Comparison of ENCODE assay signal across 22 cellular contexts in genomic region chr13:30700364-30700763, GRCh38.
"Had no signal": no experiment of that assay in that cellular context is flagged by ENCODE, and none has a peak within 500 bp of the region (broad histone marks: within the 10 kb centered on the region; RNA-seq: fewer than 3 reads in every experiment).

No MANE protein-coding gene starts in this region.

- H3K9me3 ChIP-seq: breast epithelium, gastrocnemius medialis, heart left ventricle, left ventricle myocardium inferior, tibial nerve had no signal

- H3K36me3 ChIP-seq: breast epithelium, gastrocnemius medialis, heart left ventricle, left ventricle myocardium inferior, tibial nerve had no signal

- H3K9me3 Mint-ChIP-seq: activated B cell treated with CpG ODN at 0.5 μM for 24 hours; activated CD4-positive, alpha-beta T cell treated with anti-CD3 and anti-CD28 coated beads, Interleukin-2, amount 10 ng/mL, durations not matched to agents 24 days and 14 days; activated CD8-positive, alpha-beta T cell treated with anti-CD3 and anti-CD28 coated beads for 36 hours; activated T-helper 2 cell treated with anti-CD3 and anti-CD28 coated beads, Interferon-gamma antibody, Interleukin-2, Interleukin-4, amounts not matched to agents 10 μg/mL and 5 μg/mL and 100 μg/mL, durations not matched to agents 14 hours and 24 hours and 36 hours; immature natural killer cell had no signal

- H3K27me3 Mint-ChIP-seq: activated B cell treated with CpG ODN at 0.5 μM for 24 hours had no signal

- H3K4me1 ChIP-seq: breast epithelium had no signal

- H3K4me3 Mint-ChIP-seq: activated B cell treated with CpG ODN at 0.5 μM for 24 hours; activated CD4-positive, alpha-beta T cell treated with anti-CD3 and anti-CD28 coated beads, Interleukin-2, amount 10 ng/mL, durations not matched to agents 24 days and 14 days; activated CD8-positive, alpha-beta T cell treated with anti-CD3 and anti-CD28 coated beads for 36 hours; immature natural killer cell had no signal

- H3K27me3 ChIP-seq: breast epithelium, gastrocnemius medialis, heart left ventricle, tibial nerve had no signal

- H3K27ac Mint-ChIP-seq: activated B cell treated with CpG ODN at 0.5 μM for 24 hours; activated CD4-positive, alpha-beta T cell treated with anti-CD3 and anti-CD28 coated beads, Interleukin-2, amount 10 ng/mL, durations not matched to agents 24 days and 14 days; activated CD8-positive, alpha-beta T cell treated with anti-CD3 and anti-CD28 coated beads for 36 hours; activated T-helper 2 cell treated with anti-CD3 and anti-CD28 coated beads, Interferon-gamma antibody, Interleukin-2, Interleukin-4, amounts not matched to agents 10 μg/mL and 5 μg/mL and 100 μg/mL, durations not matched to agents 14 hours and 24 hours and 36 hours; immature natural killer cell had no signal

- H3K4me3 ChIP-seq: breast epithelium, gastrocnemius medialis, heart left ventricle, left ventricle myocardium inferior, tibial nerve had no signal

- ATAC-seq: activated CD8-positive, alpha-beta T cell treated with anti-CD3 and anti-CD28 coated beads for 36 hours; esophagus mucosa; gastrocnemius medialis; heart left ventricle had no signal

- DNase-seq: activated B cell treated with CpG ODN at 0.5 μM for 24 hours; activated CD4-positive, alpha-beta T cell treated with anti-CD3 and anti-CD28 coated beads, Interleukin-2, amount 10 ng/mL, durations not matched to agents 24 days and 14 days; activated CD8-positive, alpha-beta T cell treated with anti-CD3 and anti-CD28 coated beads for 36 hours; activated naive CD4-positive, alpha-beta T cell treated with Interleukin-2 at 50 U/mL for 16 hours; activated T-cell treated with anti-CD3 and anti-CD28 coated beads, Interleukin-2, amount 50 U/mL, for 1 hour; cerebellar nuclear complex; effector CD4-positive, alpha-beta T cell; gastrocnemius medialis; heart left ventricle; immature natural killer cell; kidney glomerular epithelial cell; left ventricle myocardium inferior; mammary epithelial cell; retina; stimulated activated CD4-positive, alpha-beta T cell treated with anti-CD3 and anti-CD28 coated beads, Interleukin-12 subunit alpha, Interleukin-12 subunit beta, amount 100 ng/mL, for 4 hours; stimulated activated CD4-positive, alpha-beta T cell treated with anti-CD3 and anti-CD28 coated beads, Interleukin-1b, Interleukin-23, amount 100 ng/mL, for 48 hours; stimulated activated CD8-positive, alpha-beta memory T cell treated with anti-CD3 and anti-CD28 coated beads, Interleukin-4, amount 100 ng/mL, for 48 hours; stimulated activated naive CD4-positive, alpha-beta T cell treated with Interleukin-2 at 50 U/mL for 16 hours had no signal

- H3K27ac ChIP-seq: breast epithelium, gastrocnemius medialis, heart left ventricle, left ventricle myocardium inferior, tibial nerve had no signal
